In the genomic region with DNA sequence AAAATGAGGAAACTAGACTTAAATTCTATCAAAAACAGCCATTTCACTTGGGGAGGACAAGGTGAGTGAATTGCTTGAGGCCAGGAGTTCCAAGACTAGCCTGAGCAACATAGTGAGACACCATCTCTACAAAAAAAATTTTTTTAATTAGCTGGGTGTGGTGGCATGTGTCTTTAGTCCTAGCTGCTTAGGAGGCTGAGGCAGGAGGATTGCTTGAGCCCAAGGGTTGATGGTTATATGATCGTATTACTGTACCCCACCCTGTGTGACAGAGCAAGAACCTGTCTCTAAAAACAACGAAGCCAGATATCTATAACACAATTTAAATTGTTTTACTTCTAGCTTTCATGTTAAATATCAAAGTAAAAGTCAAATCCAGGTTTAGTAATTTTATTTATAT, we compare ENCODE assay signal across 7 cellular contexts.
"Had no signal": no experiment of that assay in that cellular context is flagged by ENCODE, and none has a peak within 500 bp of the region (broad histone marks: within the 10 kb centered on the region; RNA-seq: fewer than 3 reads in every experiment).

No MANE protein-coding gene starts in this region.

- DNase-seq: GOT3, H7, HCEC 1CT, KBM-7 had no signal

- ATAC-seq: HepG2 had no signal

- H3K27ac Mint-ChIP-seq: IgD-negative memory B cell had no signal

- H3K4me3 Mint-ChIP-seq: IgD-negative memory B cell had no signal

- H3K27ac ChIP-seq: HL-60 had no signal

- H3K9me3 Mint-ChIP-seq: IgD-negative memory B cell had no signal

- H3K27me3 Mint-ChIP-seq: IgD-negative memory B cell had no signal
